In genomic region chrX:119055650-119056049, GRCh38 we compare ENCODE assay signal across 17 cellular contexts. TPM values are rescaled to one million over a fixed set of nuclear protein-coding genes. Genes with fewer than 3 reads are reported as not detected.
DNase-seq lines count a peak whose midpoint lies in the region; ATAC-seq, FAIRE-seq and TF ChIP-seq lines count a peak whose summit lies in the region.
"Had no signal": no experiment of that assay in that cellular context is flagged by ENCODE, and none has a peak within 500 bp of the region (broad histone marks: within the 10 kb centered on the region; RNA-seq: fewer than 3 reads in every experiment).

No MANE protein-coding gene starts in this region.

- POLR2A ChIA-PET in HepG2 (lab: Yijun Ruan, JAX): no interaction called here

- BruUV-seq in HepG2 (replicated peaks; lab: Mats Ljungman, UMichigan): no TSS peak

- DNase-seq in right lobe of liver (no peak), HepG2 (ENCODE audit: low spot score) (no peak), choroid plexus epithelial cell (ENCODE audit: low read depth) (peak; percentile 38), left lobe of liver (ENCODE audit: low spot score) (no peak), NCI-H526 treated with DMSO at 0.1 percent for 48 hours (lab: John Stamatoyannopoulos, UW) (no peak), HPDE6-E6E7 (ENCODE audit: extremely low spot score) (no peak)
- no peak for DNase-seq in stimulated activated CD4-positive, alpha-beta T cell treated with anti-CD3 and anti-CD28 coated beads, Interleukin-12 subunit alpha, Interleukin-12 subunit beta, amount 100 ng/mL, for 4 hours
- DNase-seq: COR-L47; EL; GOT3; MG63; NCI-H1092; NCI-H226; NCI-H524 treated with DMSO at 0.1 percent for 48 hours; NK-92 treated with Interleukin-12 subunit alpha and Interleukin-12 subunit beta, amount 100 ng/mL, for 24 hours had no signal

- 36% methylated on average over 2 of the region's 2 CpGs for WGBS in right lobe of liver (ENCODE audit: insufficient coverage, low coverage, low lambda C conversion rate, missing lambda C conversion rate)
- no CpG with 5 or more reads among the region's 2 CpGs for WGBS in HepG2 (ENCODE audit: low lambda C conversion rate)

- H3K27ac ChIP-seq in right lobe of liver: no peak overlapping the region
- H3K27ac ChIP-seq in HepG2 (ENCODE audit: extremely low read length, insufficient read depth, low read length): no peak overlapping the region
- H3K27ac ChIP-seq: KMS-11 had no signal

- in situ Hi-C loops in HepG2 (cut with HindIII; ENCODE audit: extremely low pct_ligation_motif_present, low pct_unique_long_range_greater_than_20kb): no loop called here

- TF ChIP-seq RAD21 in HepG2 (CRISPR knock-in tag; IDR thresholded peaks at IDR 0.05): no peak

- H3K9me3 ChIP-seq in right lobe of liver: no peaks in the 10 kb centered on the region
- no peaks in the 10 kb centered on the region for H3K9me3 ChIP-seq in HepG2 (ENCODE audit: low read length)
- H3K9me3 ChIP-seq: MG63 had no signal

- intact Hi-C loops in right lobe of liver (cut with DNase I) (no loop called here), HepG2 (cut with micrococcal nuclease; ENCODE audit: unreplicated experiment) (no loop called here)

- H3K79me2 ChIP-seq in HepG2 (ENCODE audit: insufficient read depth, low read length): no peaks in the 10 kb centered on the region

- no peak overlapping the region for H2AFZ ChIP-seq in HepG2 (ENCODE audit: low read length)

- TF ChIP-seq POLR2A in right lobe of liver (IDR thresholded peaks at IDR 0.05): no peak
- TF ChIP-seq POLR2A in HepG2 (IDR thresholded peaks at IDR 0.05; ENCODE audit: insufficient read depth in 1 of 2, low read depth in 2 of 2, low read length in 2 of 2): no peak

- CTCF ChIA-PET in HepG2 (lab: Yijun Ruan, JAX; ENCODE audit: low intra/inter-chr PET ratio, low total read pairs): no interaction called here

- no peak overlapping the region for H3K4me2 ChIP-seq in HepG2 (ENCODE audit: low read depth, low read length)
- H3K4me2 ChIP-seq: KMS-11 had no signal

- H3K4me3 ChIP-seq in right lobe of liver: no peak overlapping the region
- no peak overlapping the region for H3K4me3 ChIP-seq in HepG2 (replicated peaks in 1 of 3; ENCODE audit: insufficient read depth in 1 of 3, low read depth in 2 of 3, low read length in 3 of 3)
- H3K4me3 ChIP-seq in choroid plexus epithelial cell (ENCODE audit: low read depth, low read length): no peak overlapping the region
- H3K4me3 ChIP-seq: MG63 had no signal

- TF ChIP-seq CTCF in right lobe of liver (IDR thresholded peaks at IDR 0.05) (no peak), HepG2 (CRISPR knock-in tag; IDR thresholded peaks at IDR 0.05) (no peak), choroid plexus epithelial cell (conservative IDR thresholded peaks at IDR 0.05; ENCODE audit: low read depth, low read length) (no peak)

- no peaks in the 10 kb centered on the region for H4K20me1 ChIP-seq in HepG2 (ENCODE audit: insufficient read depth, low read length)

- no peak for FAIRE-seq in HepG2 (lab: Jason Lieb, UNC)

- H3K4me1 ChIP-seq in right lobe of liver (no peaks in the 10 kb centered on the region), HepG2 (ENCODE audit: insufficient read depth, low read length) (no peaks in the 10 kb centered on the region)

- ATAC-seq in right lobe of liver: peak in 3 of 4 donors; percentile 40 to 64 (median 53)
- no peak for ATAC-seq in HepG2
- ATAC-seq in left lobe of liver: peak; percentile 75

- H3K36me3 ChIP-seq in right lobe of liver: no peaks in the 10 kb centered on the region
- no peaks in the 10 kb centered on the region for H3K36me3 ChIP-seq in HepG2 (replicated peaks in 1 of 2; ENCODE audit: control insufficient read depth in 1 of 2, insufficient read depth in 2 of 2, low read length in 2 of 2)
- H3K36me3 ChIP-seq: MG63 had no signal

- TF ChIP-seq EP300 in HepG2 (IDR thresholded peaks at IDR 0.05; ENCODE audit: low read depth in 2 of 2, low read length in 2 of 2): no peak
- no peak for TF ChIP-seq EP300 in HepG2 (CRISPR knock-in tag; IDR thresholded peaks at IDR 0.05; ENCODE audit: borderline replicate concordance)

- H3K27me3 ChIP-seq in right lobe of liver: no peaks in the 10 kb centered on the region
- no peaks in the 10 kb centered on the region for H3K27me3 ChIP-seq in HepG2 (ENCODE audit: control insufficient read depth in 1 of 2, insufficient read depth in 2 of 2, low read length in 2 of 2)
- H3K27me3 ChIP-seq: MG63 had no signal

- H3K9ac ChIP-seq in HepG2 (ENCODE audit: insufficient read depth, low read depth, low read length): no peak overlapping the region
- H3K9ac ChIP-seq: KMS-11 had no signal

TF ChIP-seq in HepG2, 621 proteins besides CTCF, POLR2A, EP300 and RAD21:
- TF ChIP-seq ZNF263 (CRISPR knock-in tag; IDR thresholded peaks at IDR 0.05) (no peak), PITX1 (CRISPR knock-in tag; IDR thresholded peaks at IDR 0.05) (no peak), KMT2B (CRISPR knock-in tag; IDR thresholded peaks at IDR 0.05) (no peak), ZBTB46 (CRISPR knock-in tag; IDR thresholded peaks at IDR 0.05; ENCODE audit: borderline replicate concordance) (no peak), ZNF782 (CRISPR knock-in tag; IDR thresholded peaks at IDR 0.05; ENCODE audit: borderline replicate concordance) (no peak), ELF3 (CRISPR knock-in tag; IDR thresholded peaks at IDR 0.05) (no peak), ZNF543 (CRISPR knock-in tag; IDR thresholded peaks at IDR 0.05) (no peak), ZNF276 (CRISPR knock-in tag; IDR thresholded peaks at IDR 0.05; ENCODE audit: low read depth) (no peak), MIXL1 (CRISPR knock-in tag; IDR thresholded peaks at IDR 0.05) (no peak), ZBTB1 (CRISPR knock-in tag; IDR thresholded peaks at IDR 0.05; ENCODE audit: borderline replicate concordance) (no peak), AGO1 (IDR thresholded peaks at IDR 0.05; ENCODE audit: low read depth, low read length, poor library complexity, severe bottlenecking) (no peak), RXRB (CRISPR knock-in tag; IDR thresholded peaks at IDR 0.05; ENCODE audit: borderline replicate concordance) (no peak), YEATS4 (CRISPR knock-in tag; IDR thresholded peaks at IDR 0.05; ENCODE audit: borderline replicate concordance) (no peak)

RNA-seq across cellular contexts. Expression of gene CT47C1, which starts 17.1 kb away (rescaled TPM):
- total RNA-seq in right lobe of liver (not detected), HepG2 (2016; rRNA removed; fragmentation: Illumina TruSeq; extraction: Trizol) (not detected in 2 replicates), left lobe of liver (not detected)
- not detected in 2 replicates for total RNA-seq in HepG2 (2016; cell fraction: cytosol; rRNA removed; fragmentation: Illumina TruSeq; extraction: Trizol; ENCODE audit: low read depth)
- not detected in 2 replicates for total RNA-seq in HepG2 (2016; cell fraction: insoluble cytoplasmic fraction; rRNA removed; fragmentation: Illumina TruSeq; extraction: Trizol)
- total RNA-seq in HepG2 (2016; cell fraction: membrane; rRNA removed; fragmentation: Illumina TruSeq; extraction: Trizol): not detected in 2 replicates
- not detected in 2 replicates for total RNA-seq in HepG2 (2016; cell fraction: nucleus; rRNA removed; fragmentation: Illumina TruSeq; extraction: Trizol)
- not detected in 2 replicates for polyA plus RNA-seq in HepG2 (2011; rRNA removed)
- polyA plus RNA-seq in HepG2 (2011; cell fraction: cytosol; rRNA removed): not detected in 2 replicates
- not detected in 2 replicates for polyA plus RNA-seq in HepG2 (2011; cell fraction: nucleus; rRNA removed)
- not detected in 2 replicates for polyA plus RNA-seq in HepG2 (2012)
- not detected in 2 replicates for polyA plus RNA-seq in HepG2 (2016; cell fraction: cytosol; fragmentation: Illumina TruSeq; extraction: Trizol; ENCODE audit: low read depth)
- polyA plus RNA-seq in HepG2 (2016; cell fraction: insoluble cytoplasmic fraction; fragmentation: Illumina TruSeq; extraction: Trizol; ENCODE audit: low read depth): not detected in 2 replicates
- not detected in 2 replicates for polyA plus RNA-seq in HepG2 (2016; cell fraction: membrane; fragmentation: Illumina TruSeq; extraction: Trizol; ENCODE audit: low read depth)
- polyA plus RNA-seq in HepG2 (2016; cell fraction: nucleus; fragmentation: Illumina TruSeq; extraction: Trizol; ENCODE audit: insufficient read depth, low read depth): not detected in 2 replicates
- polyA minus RNA-seq in HepG2 (2011; rRNA and poly(A)+ RNA removed; ENCODE audit: low replicate concordance): not detected in 2 replicates
- not detected in 2 replicates for polyA minus RNA-seq in HepG2 (2011; cell fraction: cytosol; rRNA and poly(A)+ RNA removed)
- polyA minus RNA-seq in HepG2 (2011; cell fraction: nucleus; rRNA and poly(A)+ RNA removed): not detected in 2 replicates
- total RNA-seq: SK-MEL-5 had no signal
